In the genomic region with DNA sequence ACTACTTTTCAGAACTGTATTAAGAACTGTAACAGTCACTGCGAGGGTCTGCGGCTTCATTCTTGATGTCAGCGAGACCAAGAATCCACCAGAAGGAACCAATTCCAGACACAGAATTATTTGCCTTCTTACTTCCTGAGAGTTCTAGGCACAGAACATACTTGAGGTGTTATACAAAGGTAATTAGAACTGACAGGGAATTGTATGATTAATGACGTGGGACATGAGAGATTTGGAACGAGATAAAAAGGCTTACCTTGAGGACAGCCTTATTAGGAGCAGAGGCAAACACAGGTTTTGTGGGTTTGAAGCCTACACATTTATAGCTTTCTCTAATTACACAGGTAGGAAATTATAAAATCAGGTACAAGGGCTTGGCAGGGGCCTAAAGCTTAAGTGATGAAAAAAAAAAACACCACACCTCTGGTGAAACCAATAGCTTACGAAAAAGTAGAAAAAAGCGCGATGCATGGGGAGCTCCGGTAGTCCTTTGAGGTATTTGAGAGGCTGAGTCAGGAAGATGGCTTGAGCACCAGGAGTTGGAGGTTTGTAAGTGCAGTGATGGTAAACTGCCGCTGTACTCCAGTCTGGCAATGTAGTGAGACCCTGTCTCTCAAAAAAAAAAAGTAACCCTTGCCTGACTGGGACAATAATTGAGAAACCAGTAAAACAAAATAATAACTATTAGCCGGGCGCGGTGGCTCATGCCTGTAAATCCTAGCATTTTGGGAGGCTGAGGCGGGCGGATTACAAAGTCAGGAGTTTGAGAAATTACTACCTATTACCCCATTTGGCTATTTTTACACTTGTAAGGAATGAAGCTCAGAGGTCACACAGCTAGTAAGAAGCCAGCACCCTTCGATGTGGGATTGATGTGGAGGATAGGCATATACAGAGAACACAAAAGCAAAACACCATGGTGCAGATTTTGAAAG, we compare ENCODE assay signal across 8 cellular contexts. TPM values are rescaled to one million over a fixed set of nuclear protein-coding genes. Genes with fewer than 3 reads are reported as not detected.
A peak's percentile ranks its signal among the peaks of the same experiment; 100 is the strongest.
DNase-seq lines count a peak whose midpoint lies in the region; ATAC-seq and TF ChIP-seq lines count a peak whose summit lies in the region.

No MANE protein-coding gene starts in this region.

- peaks cover 19% of the 10 kb centered on the region for H3K36me3 Mint-ChIP-seq in CD4-positive, CD25-positive, alpha-beta regulatory T cell
- H3K36me3 Mint-ChIP-seq in type B pancreatic cell, result peaks cover 17% of the 10 kb centered on the region

- peak overlapping the region; percentile 59; the same call in 1 of the 2 replicates for H2AFZ ChIP-seq in Karpas-422 (ENCODE audit: low read length)

- H3K4me2 ChIP-seq in Karpas-422 (ENCODE audit: low read depth, low read length, poor library complexity, severe bottlenecking), result peak overlapping the region; percentile 79

- peak in 1 of 3 experiments; percentile 7 for TF ChIP-seq CTCF in ascending aorta (IDR thresholded peaks at IDR 0.05)
- no peak for TF ChIP-seq CTCF in right lobe of liver (IDR thresholded peaks at IDR 0.05)
- TF ChIP-seq CTCF in type B pancreatic cell (conservative IDR thresholded peaks at IDR 0.05), result no peak

- TF ChIP-seq POLR2A in right lobe of liver (IDR thresholded peaks at IDR 0.05), result no peak

- H4K20me1 ChIP-seq in Karpas-422 (ENCODE audit: insufficient read depth, low read depth, low read length), result no peaks in the 10 kb centered on the region

- no peaks in the 10 kb centered on the region for H3K9me3 ChIP-seq in CD4-positive, CD25-positive, alpha-beta regulatory T cell (ENCODE audit: control insufficient read depth in 2 of 2, low read length in 2 of 2)
- no peaks in the 10 kb centered on the region for H3K9me3 ChIP-seq in Karpas-422 (ENCODE audit: low read length)
- no peaks in the 10 kb centered on the region for H3K9me3 ChIP-seq in ascending aorta
- no peaks in the 10 kb centered on the region for H3K9me3 ChIP-seq in right lobe of liver

- peak overlapping the region; percentile 77 for H3K9ac ChIP-seq in Karpas-422 (ENCODE audit: low read length)

- peak overlapping the region; percentile 82 for H3K4me3 ChIP-seq in CD4-positive, CD25-positive, alpha-beta regulatory T cell (ENCODE audit: low read depth, low read length)
- peak overlapping the region; percentile 98 for H3K4me3 ChIP-seq in Karpas-422 (ENCODE audit: low read length)
- peak overlapping the region; percentile 80 to 83 for H3K4me3 ChIP-seq in ascending aorta
- H3K4me3 ChIP-seq in right lobe of liver, result peak overlapping the region; percentile 60 to 69 (median 67)

- WGBS in right lobe of liver (ENCODE audit: insufficient coverage, low coverage, low lambda C conversion rate, missing lambda C conversion rate), result 35% methylated on average over 16 of the region's 16 CpGs

- no peaks in the 10 kb centered on the region for H3K9me2 ChIP-seq in Karpas-422 (replicated peaks; ENCODE audit: insufficient read depth, low read length)

- peak overlapping the region; percentile 96 to 98 (median 97) for H3K4me3 Mint-ChIP-seq in CD4-positive, CD25-positive, alpha-beta regulatory T cell
- peak overlapping the region; percentile 94 for H3K4me3 Mint-ChIP-seq in type B pancreatic cell

- no peaks in the 10 kb centered on the region for H3K36me3 ChIP-seq in CD4-positive, CD25-positive, alpha-beta regulatory T cell (ENCODE audit: control insufficient read depth, insufficient read depth, low read length)
- H3K36me3 ChIP-seq in Karpas-422 (ENCODE audit: insufficient read depth, low read length) (peaks cover 8% of the 10 kb centered on the region), ascending aorta (peaks cover 0 to under 1% of the 10 kb centered on the region in 2 donors), right lobe of liver (no peaks in the 10 kb centered on the region)

- no peaks in the 10 kb centered on the region for H3K9me3 Mint-ChIP-seq in CD4-positive, CD25-positive, alpha-beta regulatory T cell
- H3K9me3 Mint-ChIP-seq in type B pancreatic cell, result peaks cover 5% of the 10 kb centered on the region

- H3K4me1 Mint-ChIP-seq in CD4-positive, CD25-positive, alpha-beta regulatory T cell, result peaks cover 22 to 61% (median 39%) of the 10 kb centered on the region in 4 donors
- peaks cover 37% of the 10 kb centered on the region for H3K4me1 Mint-ChIP-seq in type B pancreatic cell (ENCODE audit: unreplicated experiment)

- H3K27ac ChIP-seq in CD4-positive, CD25-positive, alpha-beta regulatory T cell (ENCODE audit: insufficient read depth, low read length, poor library complexity, severe bottlenecking), result peak overlapping the region; percentile 79
- H3K27ac ChIP-seq in Karpas-422 (ENCODE audit: low read length), result peak overlapping the region; percentile 63; the same call in 1 of the 2 replicates
- peak overlapping the region; percentile 91 to 96 for H3K27ac ChIP-seq in ascending aorta
- peak overlapping the region; percentile 80 to 98 (median 96) for H3K27ac ChIP-seq in right lobe of liver

- DNase-seq in CD4-positive, CD25-positive, alpha-beta regulatory T cell, result peak in 1 of 3 donors; percentile 42
- DNase-seq in Karpas-422, result no peak
- DNase-seq in ascending aorta (ENCODE audit: low spot score in 2 of 2), result no peak
- DNase-seq in right lobe of liver, result no peak
- no peak for DNase-seq in type B pancreatic cell (ENCODE audit: extremely low spot score, unreplicated experiment)
- DNase-seq in mesenteric fat pad (ENCODE audit: low spot score), result no peak
- no peak for DNase-seq in retina

- H3K27me3 ChIP-seq in CD4-positive, CD25-positive, alpha-beta regulatory T cell (ENCODE audit: control insufficient read depth, insufficient read depth, low read length), result no peaks in the 10 kb centered on the region
- H3K27me3 ChIP-seq in Karpas-422 (ENCODE audit: low read length) (no peaks in the 10 kb centered on the region), ascending aorta (no peaks in the 10 kb centered on the region), right lobe of liver (no peaks in the 10 kb centered on the region)

- peaks cover 38% of the 10 kb centered on the region for H3K4me1 ChIP-seq in CD4-positive, CD25-positive, alpha-beta regulatory T cell (ENCODE audit: control insufficient read depth, insufficient read depth, low read length, poor library complexity, severe bottlenecking)
- H3K4me1 ChIP-seq in Karpas-422 (ENCODE audit: low read length) (peaks cover 33% of the 10 kb centered on the region), ascending aorta (peaks cover 0 to 26% of the 10 kb centered on the region in 2 donors), right lobe of liver (peaks cover 0 to 12% (median 0%) of the 10 kb centered on the region in 4 donors)

- peak overlapping the region; percentile 85 to 99 (median 96) for H3K27ac Mint-ChIP-seq in CD4-positive, CD25-positive, alpha-beta regulatory T cell
- peak overlapping the region; percentile 91 for H3K27ac Mint-ChIP-seq in type B pancreatic cell

- ATAC-seq in CD4-positive, CD25-positive, alpha-beta regulatory T cell (ENCODE audit: low read depth in 2 of 2), result no peak
- ATAC-seq in right lobe of liver (peak in 1 of 4 donors; percentile 1), GM21381 (IDR thresholded peaks at IDR 0.05; ENCODE audit: unreplicated experiment) (no peak)

- intact Hi-C loops in ascending aorta (cut with DNase I), result loop anchor here (5.0 kb wide), 1 partner anchor 46 kb away; no protein-coding TSS in a partner anchor
- intact Hi-C loops in right lobe of liver (cut with DNase I), result no loop called here

- H3K27me3 Mint-ChIP-seq in CD4-positive, CD25-positive, alpha-beta regulatory T cell, result no peaks in the 10 kb centered on the region
- H3K27me3 Mint-ChIP-seq in type B pancreatic cell, result no peaks in the 10 kb centered on the region

- peaks cover 46% of the 10 kb centered on the region for H3K79me2 ChIP-seq in Karpas-422 (ENCODE audit: low read length)

RNA-seq across cellular contexts. Expression of gene ACOT2, which starts 0.8 kb away (rescaled TPM):
- total RNA-seq in CD4-positive, CD25-positive, alpha-beta regulatory T cell, result 15.4 TPM
- 10 to 100 TPM; 34.4 to 44.2 (median 40.7) TPM for polyA plus RNA-seq in CD4-positive, CD25-positive, alpha-beta regulatory T cell
- 38.5 and 72.7 TPM in 2 replicates for total RNA-seq in Karpas-422 (2014; rRNA removed; shearing (Covaris generic); ENCODE audit: low replicate concordance)
- total RNA-seq in ascending aorta (44.5 TPM), right lobe of liver (100 to 1,000 TPM in 4 of 6 experiments, 10 to 100 TPM in 2; 53.3 to 160 (median 112) TPM), type B pancreatic cell (ENCODE audit: low replicate concordance) (18.1 and 18.2 TPM in 2 replicates), mesenteric fat pad (154 TPM)

RNA-seq across cellular contexts. Expression of gene HEATR4, which starts 9.5 kb away (rescaled TPM):
- total RNA-seq in CD4-positive, CD25-positive, alpha-beta regulatory T cell, result not detected
- polyA plus RNA-seq in CD4-positive, CD25-positive, alpha-beta regulatory T cell, result under 1 TPM in 2 of 4 donors, not detected in 2; 0.20 to 0.41 TPM
- not detected in 2 replicates for total RNA-seq in Karpas-422 (2014; rRNA removed; shearing (Covaris generic); ENCODE audit: low replicate concordance)
- total RNA-seq in ascending aorta, result not detected
- 1 to 10 TPM in 2 of 6 experiments, under 1 TPM in 4; 0.07 to 1.9 (median 0.63) TPM for total RNA-seq in right lobe of liver
- total RNA-seq in type B pancreatic cell (ENCODE audit: low replicate concordance), result 0.19 and 0.33 TPM in 2 replicates
- 0.22 TPM for total RNA-seq in mesenteric fat pad

RNA-seq across cellular contexts. Expression of gene ACOT4, which starts 23.5 kb away (rescaled TPM):
- 1.1 TPM for total RNA-seq in CD4-positive, CD25-positive, alpha-beta regulatory T cell
- 1 to 10 TPM; 2.6 to 6.7 (median 3.9) TPM for polyA plus RNA-seq in CD4-positive, CD25-positive, alpha-beta regulatory T cell
- 3.4 and 5.4 TPM in 2 replicates for total RNA-seq in Karpas-422 (2014; rRNA removed; shearing (Covaris generic); ENCODE audit: low replicate concordance)
- total RNA-seq in ascending aorta, result 1.9 TPM
- total RNA-seq in right lobe of liver, result 10 to 100 TPM in 3 of 6 experiments, 1 to 10 TPM in 3; 6.2 to 14.4 (median 9.3) TPM
- 0.99 and 1.9 TPM in 2 replicates for total RNA-seq in type B pancreatic cell (ENCODE audit: low replicate concordance)
- 4.9 TPM for total RNA-seq in mesenteric fat pad

RNA-seq across cellular contexts. Expression of gene ACOT1, which starts 31.3 kb away (rescaled TPM):
- total RNA-seq in CD4-positive, CD25-positive, alpha-beta regulatory T cell, result 1.7 TPM
- 1 to 10 TPM; 4.2 to 5.9 (median 5.0) TPM for polyA plus RNA-seq in CD4-positive, CD25-positive, alpha-beta regulatory T cell
- 4.1 and 5.9 TPM in 2 replicates for total RNA-seq in Karpas-422 (2014; rRNA removed; shearing (Covaris generic); ENCODE audit: low replicate concordance)
- total RNA-seq in ascending aorta (8.7 TPM), right lobe of liver (10 to 100 TPM; 10.2 to 37.5 (median 27.0) TPM), type B pancreatic cell (ENCODE audit: low replicate concordance) (3.8 and 5.3 TPM in 2 replicates), mesenteric fat pad (12.7 TPM)

RNA-seq across cellular contexts. Expression of gene ACOT6, which starts 44.1 kb away (rescaled TPM):
- total RNA-seq in CD4-positive, CD25-positive, alpha-beta regulatory T cell, result not detected
- under 1 TPM in 1 of 4 donors, not detected in 3; 0.16 TPM for polyA plus RNA-seq in CD4-positive, CD25-positive, alpha-beta regulatory T cell
- total RNA-seq in Karpas-422 (2014; rRNA removed; shearing (Covaris generic); ENCODE audit: low replicate concordance), result not detected in 2 replicates
- total RNA-seq in ascending aorta (not detected), right lobe of liver (1 to 10 TPM in 2 of 6 experiments, under 1 TPM in 2, not detected in 2; 0.49 to 1.4 (median 0.94) TPM), type B pancreatic cell (ENCODE audit: low replicate concordance) (not detected in 2 replicates), mesenteric fat pad (not detected)
